Comparison of ENCODE assay signal across 1 cellular context in the genomic region with DNA sequence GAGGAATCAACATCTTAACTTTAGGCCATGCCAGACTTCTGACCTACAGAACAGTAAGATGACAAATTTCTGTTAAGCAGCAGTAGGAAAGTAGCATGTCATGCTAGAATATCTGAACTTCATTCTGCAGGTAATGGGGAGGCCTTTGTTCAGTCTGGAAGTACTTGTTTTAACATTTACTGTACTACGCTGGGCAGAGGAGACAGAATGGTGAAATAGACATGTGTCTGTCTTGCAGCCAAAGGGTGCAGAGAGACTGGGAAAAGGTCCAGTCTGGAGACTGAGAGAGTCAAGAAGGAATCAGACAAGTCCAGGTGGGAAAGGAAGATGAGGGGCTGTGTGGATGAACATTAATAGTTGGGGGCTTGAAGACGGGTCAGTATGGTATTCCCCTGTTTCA.
TF ChIP-seq lines count a peak whose summit lies in the region.

No MANE protein-coding gene starts in this region.

TF ChIP-seq in WTC11, 78 proteins besides CTCF, POLR2A, EP300 and RAD21 (continued from another document):
- TF ChIP-seq, protein P1, sequence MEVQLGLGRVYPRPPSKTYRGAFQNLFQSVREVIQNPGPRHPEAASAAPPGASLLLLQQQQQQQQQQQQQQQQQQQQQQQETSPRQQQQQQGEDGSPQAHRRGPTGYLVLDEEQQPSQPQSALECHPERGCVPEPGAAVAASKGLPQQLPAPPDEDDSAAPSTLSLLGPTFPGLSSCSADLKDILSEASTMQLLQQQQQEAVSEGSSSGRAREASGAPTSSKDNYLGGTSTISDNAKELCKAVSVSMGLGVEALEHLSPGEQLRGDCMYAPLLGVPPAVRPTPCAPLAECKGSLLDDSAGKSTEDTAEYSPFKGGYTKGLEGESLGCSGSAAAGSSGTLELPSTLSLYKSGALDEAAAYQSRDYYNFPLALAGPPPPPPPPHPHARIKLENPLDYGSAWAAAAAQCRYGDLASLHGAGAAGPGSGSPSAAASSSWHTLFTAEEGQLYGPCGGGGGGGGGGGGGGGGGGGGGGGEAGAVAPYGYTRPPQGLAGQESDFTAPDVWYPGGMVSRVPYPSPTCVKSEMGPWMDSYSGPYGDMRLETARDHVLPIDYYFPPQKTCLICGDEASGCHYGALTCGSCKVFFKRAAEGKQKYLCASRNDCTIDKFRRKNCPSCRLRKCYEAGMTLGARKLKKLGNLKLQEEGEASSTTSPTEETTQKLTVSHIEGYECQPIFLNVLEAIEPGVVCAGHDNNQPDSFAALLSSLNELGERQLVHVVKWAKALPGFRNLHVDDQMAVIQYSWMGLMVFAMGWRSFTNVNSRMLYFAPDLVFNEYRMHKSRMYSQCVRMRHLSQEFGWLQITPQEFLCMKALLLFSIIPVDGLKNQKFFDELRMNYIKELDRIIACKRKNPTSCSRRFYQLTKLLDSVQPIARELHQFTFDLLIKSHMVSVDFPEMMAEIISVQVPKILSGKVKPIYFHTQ (CRISPR knock-in tag; IDR thresholded peaks at IDR 0.05) = 0 out of 2 replicates have a peak, but pooled peaks have one; percentile 14
- TF ChIP-seq, protein P2, sequence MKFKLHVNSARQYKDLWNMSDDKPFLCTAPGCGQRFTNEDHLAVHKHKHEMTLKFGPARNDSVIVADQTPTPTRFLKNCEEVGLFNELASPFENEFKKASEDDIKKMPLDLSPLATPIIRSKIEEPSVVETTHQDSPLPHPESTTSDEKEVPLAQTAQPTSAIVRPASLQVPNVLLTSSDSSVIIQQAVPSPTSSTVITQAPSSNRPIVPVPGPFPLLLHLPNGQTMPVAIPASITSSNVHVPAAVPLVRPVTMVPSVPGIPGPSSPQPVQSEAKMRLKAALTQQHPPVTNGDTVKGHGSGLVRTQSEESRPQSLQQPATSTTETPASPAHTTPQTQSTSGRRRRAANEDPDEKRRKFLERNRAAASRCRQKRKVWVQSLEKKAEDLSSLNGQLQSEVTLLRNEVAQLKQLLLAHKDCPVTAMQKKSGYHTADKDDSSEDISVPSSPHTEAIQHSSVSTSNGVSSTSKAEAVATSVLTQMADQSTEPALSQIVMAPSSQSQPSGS (CRISPR knock-in tag; IDR thresholded peaks at IDR 0.05; ENCODE audit: borderline replicate concordance, low read depth) = no peak
- TF ChIP-seq, protein P3, sequence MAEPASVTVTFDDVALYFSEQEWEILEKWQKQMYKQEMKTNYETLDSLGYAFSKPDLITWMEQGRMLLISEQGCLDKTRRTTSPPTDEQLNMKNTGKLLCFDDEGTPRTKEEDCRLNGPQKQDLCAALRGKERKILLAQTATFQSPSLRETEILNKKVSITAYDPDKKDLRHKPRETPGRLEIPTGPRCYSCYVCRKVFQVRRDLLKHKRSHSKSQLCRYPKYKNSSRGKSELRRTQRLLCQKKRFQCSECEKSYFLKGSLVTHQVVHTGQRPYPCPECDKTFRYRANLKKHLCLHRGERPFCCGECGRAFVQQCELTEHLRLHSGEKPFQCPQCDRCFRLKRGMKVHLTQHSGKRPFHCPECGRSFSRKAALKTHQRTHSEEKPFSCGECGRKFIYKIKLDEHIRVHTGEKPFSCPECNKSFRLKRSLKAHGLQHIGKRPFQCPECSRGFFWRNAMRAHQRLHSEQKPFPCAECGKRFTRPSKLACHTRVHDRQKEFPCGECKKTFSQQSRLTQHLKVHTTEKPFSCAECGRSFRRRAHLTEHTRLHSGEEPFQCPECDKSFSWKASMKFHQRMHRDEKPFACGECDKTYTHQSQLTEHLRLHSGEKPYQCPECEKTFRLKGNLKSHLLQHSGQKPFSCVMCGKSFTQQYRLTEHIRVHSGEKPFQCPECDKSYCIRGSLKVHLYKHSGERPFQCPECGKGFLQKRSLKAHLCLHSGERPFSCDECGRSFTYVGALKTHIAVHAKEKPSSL (CRISPR knock-in tag; conservative IDR thresholded peaks at IDR 0.05) = peak; percentile 41; the same call in 1 of the 2 replicates
- no peak for TF ChIP-seq CREB1 (CRISPR knock-in tag; IDR thresholded peaks at IDR 0.05)
